11 cellular contexts compared by ENCODE assay signal in genomic region chr18:75854174-75854573, GRCh38.
A peak's percentile ranks its signal among the peaks of the same experiment; 100 is the strongest.
DNase-seq lines count a peak whose midpoint lies in the region; ATAC-seq and TF ChIP-seq lines count a peak whose summit lies in the region.
"Had no signal": no experiment of that assay in that cellular context is flagged by ENCODE, and none has a peak within 500 bp of the region (broad histone marks: within the 10 kb centered on the region; RNA-seq: fewer than 3 reads in every experiment).

No MANE protein-coding gene starts in this region.

- no peak overlapping the region for H3K27ac ChIP-seq in WERI-Rb-1
- H3K27ac ChIP-seq: sigmoid colon had no signal

- TF ChIP-seq CTCF in WERI-Rb-1 (IDR thresholded peaks at IDR 0.05; ENCODE audit: low read depth, low read length) = peak; percentile 76
- peak; percentile 52 for TF ChIP-seq CTCF in neural crest cell (conservative IDR thresholded peaks at IDR 0.05)

- no peaks in the 10 kb centered on the region for H3K36me3 ChIP-seq in WERI-Rb-1
- H3K36me3 ChIP-seq: sigmoid colon had no signal

- H3K27me3 ChIP-seq in WERI-Rb-1 (ENCODE audit: insufficient read depth, low read depth, severe bottlenecking) = no peaks in the 10 kb centered on the region
- H3K27me3 ChIP-seq: sigmoid colon had no signal

- no peak overlapping the region for H3K4me3 ChIP-seq in WERI-Rb-1 (ENCODE audit: low read depth, low read length)
- H3K4me3 ChIP-seq: sigmoid colon had no signal

- intact Hi-C loops in activated T-helper 2 cell treated with anti-CD3 and anti-CD28 coated beads, Interferon-gamma antibody, Interleukin-2, Interleukin-4, amounts not matched to agents 10 μg/mL and 5 μg/mL and 100 μg/mL, durations not matched to agents 14 hours and 24 hours and 36 hours (cut with micrococcal nuclease) = no loop called here

- H3K9me3 ChIP-seq in WERI-Rb-1 (ENCODE audit: severe bottlenecking) = no peaks in the 10 kb centered on the region
- H3K9me3 ChIP-seq: sigmoid colon had no signal

- no peaks in the 10 kb centered on the region for H3K36me3 Mint-ChIP-seq in neural crest cell (ENCODE audit: low read depth)
- no peaks in the 10 kb centered on the region for H3K36me3 Mint-ChIP-seq in activated T-helper 2 cell treated with anti-CD3 and anti-CD28 coated beads, Interferon-gamma antibody, Interleukin-2, Interleukin-4, amounts not matched to agents 10 μg/mL and 5 μg/mL and 100 μg/mL, durations not matched to agents 14 hours and 24 hours and 36 hours (ENCODE audit: low read depth)

- no peak overlapping the region for H3K4me3 Mint-ChIP-seq in neural crest cell
- H3K4me3 Mint-ChIP-seq in activated T-helper 2 cell treated with anti-CD3 and anti-CD28 coated beads, Interferon-gamma antibody, Interleukin-2, Interleukin-4, amounts not matched to agents 10 μg/mL and 5 μg/mL and 100 μg/mL, durations not matched to agents 14 hours and 24 hours and 36 hours (ENCODE audit: low read depth) = no peak overlapping the region
- H3K4me3 Mint-ChIP-seq: B cell had no signal

- H3K9me3 Mint-ChIP-seq in neural crest cell = no peaks in the 10 kb centered on the region
- no peaks in the 10 kb centered on the region for H3K9me3 Mint-ChIP-seq in activated T-helper 2 cell treated with anti-CD3 and anti-CD28 coated beads, Interferon-gamma antibody, Interleukin-2, Interleukin-4, amounts not matched to agents 10 μg/mL and 5 μg/mL and 100 μg/mL, durations not matched to agents 14 hours and 24 hours and 36 hours

- no peaks in the 10 kb centered on the region for H3K27me3 Mint-ChIP-seq in neural crest cell (ENCODE audit: low read depth)
- H3K27me3 Mint-ChIP-seq in activated T-helper 2 cell treated with anti-CD3 and anti-CD28 coated beads, Interferon-gamma antibody, Interleukin-2, Interleukin-4, amounts not matched to agents 10 μg/mL and 5 μg/mL and 100 μg/mL, durations not matched to agents 14 hours and 24 hours and 36 hours (ENCODE audit: low read depth) = no peaks in the 10 kb centered on the region
- H3K27me3 Mint-ChIP-seq: B cell had no signal

- H3K4me1 Mint-ChIP-seq in neural crest cell = no peaks in the 10 kb centered on the region
- no peaks in the 10 kb centered on the region for H3K4me1 Mint-ChIP-seq in activated T-helper 2 cell treated with anti-CD3 and anti-CD28 coated beads, Interferon-gamma antibody, Interleukin-2, Interleukin-4, amounts not matched to agents 10 μg/mL and 5 μg/mL and 100 μg/mL, durations not matched to agents 14 hours and 24 hours and 36 hours (ENCODE audit: low read depth)
- H3K4me1 Mint-ChIP-seq: B cell had no signal

- ATAC-seq in GM19455 (IDR thresholded peaks at IDR 0.05; ENCODE audit: unreplicated experiment) = no peak
- no peak for ATAC-seq in GM21367 (IDR thresholded peaks at IDR 0.05; ENCODE audit: unreplicated experiment)
- ATAC-seq: left cardiac atrium had no signal

- H3K27ac Mint-ChIP-seq in neural crest cell (ENCODE audit: unreplicated experiment) = no peak overlapping the region
- no peak overlapping the region for H3K27ac Mint-ChIP-seq in activated T-helper 2 cell treated with anti-CD3 and anti-CD28 coated beads, Interferon-gamma antibody, Interleukin-2, Interleukin-4, amounts not matched to agents 10 μg/mL and 5 μg/mL and 100 μg/mL, durations not matched to agents 14 hours and 24 hours and 36 hours
- H3K27ac Mint-ChIP-seq: B cell had no signal

- DNase-seq in NCI-H82 (lab: John Stamatoyannopoulos, UW) (peak; percentile 55), NCI-H82 treated with DMSO at 0.1 percent for 48 hours (lab: John Stamatoyannopoulos, UW; ENCODE audit: unreplicated experiment) (no peak), HT-29 (ENCODE audit: low spot score) (peak; percentile 24), WERI-Rb-1 (peak; percentile 54), neural crest cell (ENCODE audit: low read depth, low spot score) (peak; percentile 7)
- DNase-seq in activated T-helper 2 cell treated with anti-CD3 and anti-CD28 coated beads, Interferon-gamma antibody, Interleukin-2, Interleukin-4, amounts not matched to agents 10 μg/mL and 5 μg/mL and 100 μg/mL, durations not matched to agents 14 hours and 24 hours and 36 hours (ENCODE audit: low spot score) = no peak
- DNase-seq: left cardiac atrium, sigmoid colon had no signal

Comparison
In these comparisons a context has a peak if more than half of its experiments do, and no peak if none do; other contexts are left out.
1. DNase-seq: peak in NCI-H82 (single experiment), HT-29 (single experiment), WERI-Rb-1 (single experiment) and neural crest cell (single experiment); none in NCI-H82 treated with DMSO at 0.1 percent for 48 hours (single experiment) and activated T-helper 2 cell treated with anti-CD3 and anti-CD28 coated beads, Interferon-gamma antibody, Interleukin-2, Interleukin-4, amounts not matched to agents 10 μg/mL and 5 μg/mL and 100 μg/mL, durations not matched to agents 14 hours and 24 hours and 36 hours (single experiment).